In the genomic region with DNA sequence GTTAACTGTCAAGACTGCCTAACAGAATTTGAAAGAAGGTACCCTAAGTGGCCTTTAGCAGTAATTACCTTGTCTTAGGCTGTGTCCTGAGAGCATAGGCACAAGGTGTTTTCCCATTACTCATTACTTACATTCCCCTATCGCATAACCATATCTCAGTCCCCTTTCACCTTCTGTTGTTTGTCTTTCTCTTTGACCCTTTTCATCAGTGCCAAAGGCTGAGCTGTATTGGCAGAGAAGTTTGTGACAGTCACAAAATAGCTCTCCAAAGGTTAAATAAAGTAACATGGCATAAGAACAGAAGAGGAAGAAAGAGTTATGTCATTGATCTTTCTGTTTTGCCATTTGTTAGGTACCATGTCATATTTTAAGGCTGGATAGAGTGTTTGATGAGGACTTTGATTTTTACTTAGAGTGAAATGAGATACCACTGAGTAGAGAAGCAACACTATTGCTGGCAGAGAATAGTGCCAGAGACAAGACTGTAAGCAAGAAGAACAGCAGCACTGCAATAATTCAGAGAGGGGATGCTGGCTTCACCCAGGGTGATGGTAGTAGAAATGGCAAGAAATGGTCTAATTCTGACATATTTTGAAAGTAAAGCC, we compare ENCODE assay signal across 12 cellular contexts.
DNase-seq lines count a peak whose midpoint lies in the region; ATAC-seq and TF ChIP-seq lines count a peak whose summit lies in the region.
"Had no signal": no experiment of that assay in that cellular context is flagged by ENCODE, and none has a peak within 500 bp of the region (broad histone marks: within the 10 kb centered on the region; RNA-seq: fewer than 3 reads in every experiment).

No MANE protein-coding gene starts in this region.

- H3K4me3 ChIP-seq in adrenal gland, result no peak overlapping the region
- H3K4me3 ChIP-seq: SJSA1 had no signal

- intact Hi-C loops in adrenal gland (cut with DNase I), result no loop called here

- ATAC-seq in GM21526 (IDR thresholded peaks at IDR 0.05; ENCODE audit: low FRiP score, unreplicated experiment), result peak; percentile 83
- ATAC-seq in HG03175 (IDR thresholded peaks at IDR 0.05; ENCODE audit: unreplicated experiment), result peak; percentile 86

- H3K27ac ChIP-seq in adrenal gland, result no peak overlapping the region
- H3K27ac ChIP-seq: epithelial cell of prostate, SJSA1 had no signal

- no peaks in the 10 kb centered on the region for H3K9me3 ChIP-seq in adrenal gland (replicated peaks in 1 of 3)
- H3K9me3 ChIP-seq: SJSA1 had no signal

- H3K36me3 ChIP-seq in adrenal gland (replicated peaks in 1 of 2), result no peaks in the 10 kb centered on the region
- H3K36me3 ChIP-seq: SJSA1 had no signal

- WGBS in adrenal gland, 4 donors, result 42 to 63% (median 55%) methylated on average over 1 of the region's 1 CpG

- TF ChIP-seq POLR2A in adrenal gland (IDR thresholded peaks at IDR 0.05), result no peak

- no peaks in the 10 kb centered on the region for H3K27me3 ChIP-seq in adrenal gland
- H3K27me3 ChIP-seq: SJSA1 had no signal

- DNase-seq in NCI-H1092 treated with DMSO at 0.1 percent for 48 hours (lab: John Stamatoyannopoulos, UW) (peak; percentile 11), NCI-H1092 (lab: John Stamatoyannopoulos, UW) (no peak), kidney tubule cell (ENCODE audit: low spot score) (peak; percentile 6), midbrain (lab: John Stamatoyannopoulos, UW) (no peak), adrenal gland (no peak), HUDEP-2 (lab: John Stamatoyannopoulos, UW; ENCODE audit: unreplicated experiment in 76 of 76) (no peak)
- DNase-seq: 8988T; activated effector memory CD4-positive, alpha-beta T cell treated with anti-CD3 and anti-CD28 coated beads, Interleukin-2, amount 50 U/mL, for 16 hours had no signal

- no peak for TF ChIP-seq CTCF in adrenal gland (IDR thresholded peaks at IDR 0.05)

- no peaks in the 10 kb centered on the region for H3K4me1 ChIP-seq in adrenal gland (replicated peaks in 1 of 2)
- H3K4me1 ChIP-seq: SJSA1 had no signal

Comparison
In these comparisons a context has a peak if more than half of its experiments do, and no peak if none do; other contexts are left out.
1. DNase-seq: peak in NCI-H1092 treated with DMSO at 0.1 percent for 48 hours (single experiment) and kidney tubule cell (single experiment); none in NCI-H1092 (single experiment), midbrain (single experiment), adrenal gland (0 of 7) and HUDEP-2 (0 of 76).